28 cellular contexts compared by ENCODE assay signal in genomic region chr2:197884252-197884651, GRCh38.
"Had no signal": no experiment of that assay in that cellular context is flagged by ENCODE, and none has a peak within 500 bp of the region (broad histone marks: within the 10 kb centered on the region; RNA-seq: fewer than 3 reads in every experiment).

No MANE protein-coding gene starts in this region.

- H3K27ac Mint-ChIP-seq: activated CD8-positive, alpha-beta T cell treated with anti-CD3 and anti-CD28 coated beads for 36 hours; activated naive CD8-positive, alpha-beta T cell treated with anti-CD3 and anti-CD28 coated beads, Interleukin-2, amount 50 U/mL, for 24 hours; activated T-helper 2 cell treated with anti-CD3 and anti-CD28 coated beads, Interferon-gamma antibody, Interleukin-2, Interleukin-4, amounts not matched to agents 10 μg/mL and 5 μg/mL and 100 μg/mL, durations not matched to agents 14 hours and 24 hours and 36 hours; immature natural killer cell; natural killer cell treated with Interleukin-12 subunit alpha and Interleukin-12 subunit beta and Interleukin-15 and Interleukin-18, amount 100 ng/mL, for 72 hours; stimulated activated memory B cell treated with anti-CD40 and anti-IgM and Interleukin-4, amounts not matched to agents 10 μg/mL and 1 μg/mL and 100 μg/mL, for 72 hours; WTC11 had no signal

- DNase-seq: activated CD4-positive, alpha-beta T cell treated with anti-CD3 and anti-CD28 coated beads for 1 hour; activated CD4-positive, alpha-beta T cell treated with anti-CD3 and anti-CD28 coated beads, Interleukin-2, amount 50 U/mL, for 1 hour; activated CD8-positive, alpha-beta T cell treated with anti-CD3 and anti-CD28 coated beads for 36 hours; activated naive CD8-positive, alpha-beta T cell treated with anti-CD3 and anti-CD28 coated beads, Interleukin-2, amount 50 U/mL, for 24 hours; activated T-cell treated with anti-CD3 and anti-CD28 coated beads, Interleukin-2, amount 50 U/mL, for 4 hours; anterior cingulate cortex; effector CD8-positive, alpha-beta T cell; hypothalamus; immature natural killer cell; mesendoderm; mucosa of descending colon; sigmoid colon; small intestine; stimulated activated CD4-positive, alpha-beta T cell treated with anti-CD3 and anti-CD28 coated beads, Interleukin-4, amount 100 ng/mL, for 4 hours; stimulated activated CD8-positive, alpha-beta memory T cell treated with anti-CD3 and anti-CD28 coated beads, Interleukin-4, amount 100 ng/mL, for 48 hours; stomach; T-helper 2 cell; thyroid gland; upper lobe of left lung had no signal

- H3K27ac ChIP-seq: gastroesophageal sphincter, sigmoid colon, stomach, thyroid gland, upper lobe of left lung, vagina had no signal

- H3K36me3 Mint-ChIP-seq: immature natural killer cell; natural killer cell treated with Interleukin-12 subunit alpha and Interleukin-12 subunit beta and Interleukin-15 and Interleukin-18, amount 100 ng/mL, for 72 hours; stimulated activated memory B cell treated with anti-CD40 and anti-IgM and Interleukin-4, amounts not matched to agents 10 μg/mL and 1 μg/mL and 100 μg/mL, for 72 hours; WTC11 had no signal

- H3K4me1 Mint-ChIP-seq: immature natural killer cell; stimulated activated memory B cell treated with anti-CD40 and anti-IgM and Interleukin-4, amounts not matched to agents 10 μg/mL and 1 μg/mL and 100 μg/mL, for 72 hours had no signal

- H3K4me3 ChIP-seq: gastroesophageal sphincter, lung, mucosa of descending colon, sigmoid colon, stomach, thyroid gland, upper lobe of left lung, vagina had no signal

- H3K4me1 ChIP-seq: thyroid gland, upper lobe of left lung had no signal

- ATAC-seq: activated CD8-positive, alpha-beta T cell treated with anti-CD3 and anti-CD28 coated beads for 36 hours; activated naive CD8-positive, alpha-beta T cell treated with anti-CD3 and anti-CD28 coated beads, Interleukin-2, amount 50 U/mL, for 24 hours; activated T-cell treated with anti-CD3 and anti-CD28 coated beads, Interleukin-2, amount 50 U/mL, for 4 hours; gastroesophageal sphincter; left lobe of liver; mucosa of descending colon; natural killer cell treated with Interleukin-12 subunit alpha and Interleukin-12 subunit beta and Interleukin-15 and Interleukin-18, amount 100 ng/mL, for 72 hours; stimulated activated memory B cell treated with anti-CD40 and anti-IgM and Interleukin-4, amounts not matched to agents 10 μg/mL and 1 μg/mL and 100 μg/mL, for 72 hours; WTC11 had no signal

- H3K27me3 ChIP-seq: gastroesophageal sphincter, sigmoid colon, stomach, thyroid gland, upper lobe of left lung, vagina had no signal

- H3K9me3 Mint-ChIP-seq: activated CD8-positive, alpha-beta T cell treated with anti-CD3 and anti-CD28 coated beads for 36 hours; activated naive CD4-positive, alpha-beta T cell treated with anti-CD3 and anti-CD28 coated beads, Interleukin-2, amount 50 U/mL, for 24 hours; activated T-cell treated with anti-CD3 and anti-CD28 coated beads, Interleukin-2, amount 50 U/mL, for 4 hours; activated T-helper 2 cell treated with anti-CD3 and anti-CD28 coated beads, Interferon-gamma antibody, Interleukin-2, Interleukin-4, amounts not matched to agents 10 μg/mL and 5 μg/mL and 100 μg/mL, durations not matched to agents 14 hours and 24 hours and 36 hours; immature natural killer cell; natural killer cell treated with Interleukin-12 subunit alpha and Interleukin-12 subunit beta and Interleukin-15 and Interleukin-18, amount 100 ng/mL, for 72 hours; stimulated activated memory B cell treated with anti-CD40 and anti-IgM and Interleukin-4, amounts not matched to agents 10 μg/mL and 1 μg/mL and 100 μg/mL, for 72 hours; WTC11 had no signal

- H3K4me3 Mint-ChIP-seq: activated CD8-positive, alpha-beta T cell treated with anti-CD3 and anti-CD28 coated beads for 36 hours; activated naive CD4-positive, alpha-beta T cell treated with anti-CD3 and anti-CD28 coated beads, Interleukin-2, amount 50 U/mL, for 24 hours; activated naive CD8-positive, alpha-beta T cell treated with anti-CD3 and anti-CD28 coated beads, Interleukin-2, amount 50 U/mL, for 24 hours; activated T-cell treated with anti-CD3 and anti-CD28 coated beads, Interleukin-2, amount 50 U/mL, for 4 hours; immature natural killer cell; natural killer cell treated with Interleukin-12 subunit alpha and Interleukin-12 subunit beta and Interleukin-15 and Interleukin-18, amount 100 ng/mL, for 72 hours; stimulated activated memory B cell treated with anti-CD40 and anti-IgM and Interleukin-4, amounts not matched to agents 10 μg/mL and 1 μg/mL and 100 μg/mL, for 72 hours; WTC11 had no signal

- H3K9me3 ChIP-seq: gastroesophageal sphincter, mucosa of descending colon, sigmoid colon, stomach, thyroid gland, upper lobe of left lung, vagina had no signal

- H3K36me3 ChIP-seq: gastroesophageal sphincter, sigmoid colon, stomach, thyroid gland, upper lobe of left lung, vagina had no signal

- H3K27me3 Mint-ChIP-seq: activated CD8-positive, alpha-beta T cell treated with anti-CD3 and anti-CD28 coated beads for 36 hours; activated naive CD4-positive, alpha-beta T cell treated with anti-CD3 and anti-CD28 coated beads, Interleukin-2, amount 50 U/mL, for 24 hours; activated naive CD8-positive, alpha-beta T cell treated with anti-CD3 and anti-CD28 coated beads, Interleukin-2, amount 50 U/mL, for 24 hours; natural killer cell treated with Interleukin-12 subunit alpha and Interleukin-12 subunit beta and Interleukin-15 and Interleukin-18, amount 100 ng/mL, for 72 hours; stimulated activated memory B cell treated with anti-CD40 and anti-IgM and Interleukin-4, amounts not matched to agents 10 μg/mL and 1 μg/mL and 100 μg/mL, for 72 hours had no signal
